16 cellular contexts compared by ENCODE assay signal in the genomic region with DNA sequence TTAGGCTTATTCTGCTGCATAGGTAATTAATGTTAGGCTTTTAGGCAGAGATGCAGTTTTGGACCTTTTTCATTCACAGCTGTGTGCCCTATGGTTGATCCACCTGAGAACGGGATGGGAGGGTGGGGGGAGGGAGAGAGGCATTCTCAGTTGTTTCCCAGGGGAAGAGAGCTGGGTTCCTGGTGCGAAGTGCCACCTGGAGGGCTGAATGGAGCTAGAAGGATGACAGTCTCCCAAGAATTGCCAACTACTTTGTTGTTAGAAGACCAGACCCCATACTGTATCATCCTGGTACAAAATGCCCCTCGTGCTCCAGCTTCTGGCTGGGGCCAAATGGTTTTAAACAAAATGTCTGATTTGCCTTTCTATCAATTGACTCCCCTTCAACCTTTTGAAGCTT.
"Had no signal": no experiment of that assay in that cellular context is flagged by ENCODE, and none has a peak within 500 bp of the region (broad histone marks: within the 10 kb centered on the region; RNA-seq: fewer than 3 reads in every experiment).

No MANE protein-coding gene starts in this region.

- H3K4me1 ChIP-seq: left ventricle myocardium inferior, parathyroid adenoma had no signal

- DNase-seq: activated CD4-positive, alpha-beta memory T cell treated with anti-CD3 and anti-CD28 coated beads for 36 hours; activated CD4-positive, alpha-beta T cell treated with anti-CD3 and anti-CD28 coated beads for 1 hour; activated CD8-positive, alpha-beta memory T cell treated with anti-CD3 and anti-CD28 coated beads, Interleukin-2, amount 10 ng/mL, durations not matched to agents 7 days and 5 days; activated naive CD4-positive, alpha-beta T cell treated with anti-CD3 and anti-CD28 coated beads, Interleukin-2, amount 10 ng/mL, durations not matched to agents 7 days and 5 days; activated T-cell treated with anti-CD3 and anti-CD28 coated beads, Interleukin-2, amount 50 U/mL, for 1 hour; dermis blood vessel endothelial cell; hippocampal formation; left ventricle myocardium inferior; mucosa of descending colon; naive thymus-derived CD8-positive, alpha-beta T cell; T1000 had no signal

- H3K9me3 ChIP-seq: left ventricle myocardium inferior, mucosa of descending colon had no signal

- ATAC-seq: activated CD8-positive, alpha-beta memory T cell treated with anti-CD3 and anti-CD28 coated beads, Interleukin-2, amount 10 ng/mL, durations not matched to agents 7 days and 5 days; mucosa of descending colon; naive thymus-derived CD8-positive, alpha-beta T cell; stimulated activated effector memory CD8-positive, alpha-beta T cell treated with anti-CD3 and anti-CD28 coated beads, Interleukin-12 subunit alpha, Interleukin-12 subunit beta, amount 100 ng/mL, for 72 hours had no signal

- H3K9me3 Mint-ChIP-seq: activated CD4-positive, alpha-beta memory T cell treated with anti-CD3 and anti-CD28 coated beads for 36 hours; activated naive CD4-positive, alpha-beta T cell treated with anti-CD3 and anti-CD28 coated beads, Interleukin-2, amount 10 ng/mL, durations not matched to agents 7 days and 5 days; activated T-helper 2 cell treated with anti-CD3 and anti-CD28 coated beads, Interferon-gamma antibody, Interleukin-2, Interleukin-4, amounts not matched to agents 10 μg/mL and 5 μg/mL and 100 μg/mL, durations not matched to agents 14 hours and 24 hours and 36 hours; naive thymus-derived CD8-positive, alpha-beta T cell; stimulated activated effector memory CD8-positive, alpha-beta T cell treated with anti-CD3 and anti-CD28 coated beads, Interleukin-12 subunit alpha, Interleukin-12 subunit beta, amount 100 ng/mL, for 72 hours had no signal

- H3K4me1 Mint-ChIP-seq: activated CD8-positive, alpha-beta memory T cell treated with anti-CD3 and anti-CD28 coated beads, Interleukin-2, amount 10 ng/mL, durations not matched to agents 7 days and 5 days; activated naive CD4-positive, alpha-beta T cell treated with anti-CD3 and anti-CD28 coated beads, Interleukin-2, amount 10 ng/mL, durations not matched to agents 7 days and 5 days; naive thymus-derived CD8-positive, alpha-beta T cell; stimulated activated effector memory CD8-positive, alpha-beta T cell treated with anti-CD3 and anti-CD28 coated beads, Interleukin-12 subunit alpha, Interleukin-12 subunit beta, amount 100 ng/mL, for 72 hours had no signal

- H3K36me3 Mint-ChIP-seq: activated CD4-positive, alpha-beta memory T cell treated with anti-CD3 and anti-CD28 coated beads for 36 hours; activated CD8-positive, alpha-beta memory T cell treated with anti-CD3 and anti-CD28 coated beads, Interleukin-2, amount 10 ng/mL, durations not matched to agents 7 days and 5 days; activated naive CD4-positive, alpha-beta T cell treated with anti-CD3 and anti-CD28 coated beads, Interleukin-2, amount 10 ng/mL, durations not matched to agents 7 days and 5 days; naive thymus-derived CD8-positive, alpha-beta T cell; stimulated activated effector memory CD8-positive, alpha-beta T cell treated with anti-CD3 and anti-CD28 coated beads, Interleukin-12 subunit alpha, Interleukin-12 subunit beta, amount 100 ng/mL, for 72 hours had no signal

- H3K36me3 ChIP-seq: left ventricle myocardium inferior had no signal

- H3K4me3 Mint-ChIP-seq: activated CD4-positive, alpha-beta memory T cell treated with anti-CD3 and anti-CD28 coated beads for 36 hours; activated CD8-positive, alpha-beta memory T cell treated with anti-CD3 and anti-CD28 coated beads, Interleukin-2, amount 10 ng/mL, durations not matched to agents 7 days and 5 days; activated naive CD4-positive, alpha-beta T cell treated with anti-CD3 and anti-CD28 coated beads, Interleukin-2, amount 10 ng/mL, durations not matched to agents 7 days and 5 days; naive thymus-derived CD8-positive, alpha-beta T cell; stimulated activated effector memory CD8-positive, alpha-beta T cell treated with anti-CD3 and anti-CD28 coated beads, Interleukin-12 subunit alpha, Interleukin-12 subunit beta, amount 100 ng/mL, for 72 hours had no signal

- FAIRE-seq: astrocyte, bronchial epithelial cell had no signal

- H3K79me2 ChIP-seq: parathyroid adenoma had no signal

- H3K9ac ChIP-seq: parathyroid adenoma had no signal

- H3K4me3 ChIP-seq: left ventricle myocardium inferior, mucosa of descending colon had no signal

- H3K27ac ChIP-seq: left ventricle myocardium inferior, parathyroid adenoma had no signal

- H3K27ac Mint-ChIP-seq: activated CD4-positive, alpha-beta memory T cell treated with anti-CD3 and anti-CD28 coated beads for 36 hours; activated CD8-positive, alpha-beta memory T cell treated with anti-CD3 and anti-CD28 coated beads, Interleukin-2, amount 10 ng/mL, durations not matched to agents 7 days and 5 days; activated naive CD4-positive, alpha-beta T cell treated with anti-CD3 and anti-CD28 coated beads, Interleukin-2, amount 10 ng/mL, durations not matched to agents 7 days and 5 days; activated T-helper 2 cell treated with anti-CD3 and anti-CD28 coated beads, Interferon-gamma antibody, Interleukin-2, Interleukin-4, amounts not matched to agents 10 μg/mL and 5 μg/mL and 100 μg/mL, durations not matched to agents 14 hours and 24 hours and 36 hours; naive thymus-derived CD8-positive, alpha-beta T cell; stimulated activated effector memory CD8-positive, alpha-beta T cell treated with anti-CD3 and anti-CD28 coated beads, Interleukin-12 subunit alpha, Interleukin-12 subunit beta, amount 100 ng/mL, for 72 hours had no signal

- H2AFZ ChIP-seq: parathyroid adenoma had no signal
